In the genomic region with DNA sequence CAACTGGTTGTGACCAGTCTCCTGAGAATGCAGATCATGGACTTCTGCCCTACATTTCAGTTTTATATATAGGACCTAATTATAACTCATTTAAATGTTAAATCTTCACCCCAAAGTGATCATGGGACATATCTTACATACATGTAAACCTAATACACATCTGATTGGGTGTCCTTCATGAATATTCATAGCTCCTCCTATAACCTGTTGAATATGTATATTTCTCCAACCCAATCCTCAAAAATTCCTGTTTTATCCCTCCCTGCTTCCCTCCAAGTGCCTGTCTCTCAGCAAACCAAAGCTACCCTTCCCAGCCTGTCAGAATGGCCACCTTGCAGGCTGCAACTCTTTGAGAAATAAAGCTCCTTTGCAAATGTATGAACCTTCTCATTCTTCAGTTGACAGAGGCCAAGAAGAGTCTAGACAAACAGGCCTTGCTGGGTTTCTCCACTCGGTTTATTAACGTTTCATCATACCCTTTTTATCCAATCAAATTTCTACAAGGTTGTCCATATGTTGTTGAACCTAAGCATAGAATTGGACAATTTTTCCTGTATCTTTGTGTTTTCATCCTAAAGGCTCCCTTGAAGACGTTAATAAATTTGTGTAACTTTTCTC, we compare ENCODE assay signal across 1 cellular context.
TF ChIP-seq lines count a peak whose summit lies in the region.

No MANE protein-coding gene starts in this region.

TF ChIP-seq in H1, 55 proteins besides CTCF, POLR2A, EP300 and RAD21:
- peak; percentile 35; the same call in 1 of the 2 replicates for TF ChIP-seq TBP (IDR thresholded peaks at IDR 0.05; ENCODE audit: low read depth, low read length)
- TF ChIP-seq, protein P1, sequence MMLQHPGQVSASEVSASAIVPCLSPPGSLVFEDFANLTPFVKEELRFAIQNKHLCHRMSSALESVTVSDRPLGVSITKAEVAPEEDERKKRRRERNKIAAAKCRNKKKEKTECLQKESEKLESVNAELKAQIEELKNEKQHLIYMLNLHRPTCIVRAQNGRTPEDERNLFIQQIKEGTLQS (IDR thresholded peaks at IDR 0.05; ENCODE audit: insufficient read depth, low read depth, low read length), result no peak
- TF ChIP-seq POU5F1 (IDR thresholded peaks at IDR 0.05; ENCODE audit: low read depth, low read length), result 0 out of 2 replicates have a peak, but pooled peaks have one; percentile 4
